In the genomic region with DNA sequence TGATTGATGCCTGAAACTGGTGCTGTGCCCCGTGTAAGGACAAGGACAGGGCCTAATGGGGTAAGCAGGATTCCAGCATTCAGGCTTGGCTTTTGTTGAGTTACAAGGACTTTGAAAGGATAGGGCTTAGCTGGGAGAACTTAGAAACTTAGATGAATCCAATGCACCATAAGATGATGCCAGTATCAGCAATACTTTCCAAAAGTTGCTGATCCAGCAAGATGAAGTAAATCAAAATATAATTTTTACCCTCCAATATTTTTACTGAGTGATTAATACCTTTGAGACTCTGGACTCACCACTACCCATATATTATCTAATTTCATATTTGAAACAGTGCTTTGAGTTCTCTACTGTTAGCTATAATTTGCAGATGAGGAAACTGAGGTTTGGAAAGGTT, we compare ENCODE assay signal across 1 cellular context.
TF ChIP-seq lines count a peak whose summit lies in the region.

No MANE protein-coding gene starts in this region.

TF ChIP-seq in WTC11, 78 proteins besides CTCF, POLR2A, EP300 and RAD21 (continued from another document):
- TF ChIP-seq ZNF532 (CRISPR knock-in tag; IDR thresholded peaks at IDR 0.05; ENCODE audit: borderline replicate concordance) = no peak
- no peak for TF ChIP-seq FOXK1 (CRISPR knock-in tag; IDR thresholded peaks at IDR 0.05)
- TF ChIP-seq ATF1 (CRISPR knock-in tag; IDR thresholded peaks at IDR 0.05) = no peak
- TF ChIP-seq TEAD4 (CRISPR knock-in tag; IDR thresholded peaks at IDR 0.05) = no peak
- no peak for TF ChIP-seq FOXJ3 (CRISPR knock-in tag; IDR thresholded peaks at IDR 0.05; ENCODE audit: borderline replicate concordance)
- no peak for TF ChIP-seq CREB1 (CRISPR knock-in tag; IDR thresholded peaks at IDR 0.05)
- TF ChIP-seq, protein P1, sequence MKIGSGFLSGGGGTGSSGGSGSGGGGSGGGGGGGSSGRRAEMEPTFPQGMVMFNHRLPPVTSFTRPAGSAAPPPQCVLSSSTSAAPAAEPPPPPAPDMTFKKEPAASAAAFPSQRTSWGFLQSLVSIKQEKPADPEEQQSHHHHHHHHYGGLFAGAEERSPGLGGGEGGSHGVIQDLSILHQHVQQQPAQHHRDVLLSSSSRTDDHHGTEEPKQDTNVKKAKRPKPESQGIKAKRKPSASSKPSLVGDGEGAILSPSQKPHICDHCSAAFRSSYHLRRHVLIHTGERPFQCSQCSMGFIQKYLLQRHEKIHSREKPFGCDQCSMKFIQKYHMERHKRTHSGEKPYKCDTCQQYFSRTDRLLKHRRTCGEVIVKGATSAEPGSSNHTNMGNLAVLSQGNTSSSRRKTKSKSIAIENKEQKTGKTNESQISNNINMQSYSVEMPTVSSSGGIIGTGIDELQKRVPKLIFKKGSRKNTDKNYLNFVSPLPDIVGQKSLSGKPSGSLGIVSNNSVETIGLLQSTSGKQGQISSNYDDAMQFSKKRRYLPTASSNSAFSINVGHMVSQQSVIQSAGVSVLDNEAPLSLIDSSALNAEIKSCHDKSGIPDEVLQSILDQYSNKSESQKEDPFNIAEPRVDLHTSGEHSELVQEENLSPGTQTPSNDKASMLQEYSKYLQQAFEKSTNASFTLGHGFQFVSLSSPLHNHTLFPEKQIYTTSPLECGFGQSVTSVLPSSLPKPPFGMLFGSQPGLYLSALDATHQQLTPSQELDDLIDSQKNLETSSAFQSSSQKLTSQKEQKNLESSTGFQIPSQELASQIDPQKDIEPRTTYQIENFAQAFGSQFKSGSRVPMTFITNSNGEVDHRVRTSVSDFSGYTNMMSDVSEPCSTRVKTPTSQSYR (CRISPR knock-in tag; IDR thresholded peaks at IDR 0.05) = no peak
- TF ChIP-seq, protein P2, sequence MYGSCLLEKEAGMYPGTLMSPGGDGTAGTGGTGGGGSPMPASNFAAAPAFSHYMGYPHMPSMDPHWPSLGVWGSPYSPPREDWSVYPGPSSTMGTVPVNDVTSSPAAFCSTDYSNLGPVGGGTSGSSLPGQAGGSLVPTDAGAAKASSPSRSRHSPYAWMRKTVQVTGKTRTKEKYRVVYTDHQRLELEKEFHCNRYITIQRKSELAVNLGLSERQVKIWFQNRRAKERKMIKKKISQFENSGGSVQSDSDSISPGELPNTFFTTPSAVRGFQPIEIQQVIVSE (CRISPR knock-in tag; IDR thresholded peaks at IDR 0.05; ENCODE audit: borderline replicate concordance) = no peak
